ENCODE assay signal across 1 cellular context in genomic region chr11:17268500-17268899, GRCh38.
A peak's percentile ranks its signal among the peaks of the same experiment; 100 is the strongest.
TF ChIP-seq lines count a peak whose summit lies in the region.

No MANE protein-coding gene starts in this region.

TF ChIP-seq in K562, 482 proteins besides CTCF, POLR2A, EP300 and RAD21:
- TF ChIP-seq TCF3 (CRISPR knock-in tag; IDR thresholded peaks at IDR 0.05) (peak; percentile 35; the same call in 1 of the 2 replicates), CBFA2T3 (IDR thresholded peaks at IDR 0.05) (peak; percentile 59), ARID1B (IDR thresholded peaks at IDR 0.05) (peak; percentile 60), ZNF384 (IDR thresholded peaks at IDR 0.05; ENCODE audit: low read depth, low read length) (peak; percentile 71), HDAC2 (IDR thresholded peaks at IDR 0.05) (0 out of 2 replicates have a peak, but pooled peaks have one; percentile 18), DPF2 (IDR thresholded peaks at IDR 0.05) (0 out of 2 replicates have a peak, but pooled peaks have one; percentile 28), SPI1 (IDR thresholded peaks at IDR 0.05; ENCODE audit: borderline replicate concordance, low read depth, low read length) (peak; percentile 49; the same call in 1 of the 2 replicates), SMARCE1 (IDR thresholded peaks at IDR 0.05) (0 out of 2 replicates have a peak, but pooled peaks have one; percentile 33), TAL1 (IDR thresholded peaks at IDR 0.05) (peak; percentile 56), CBFA2T2 (conservative IDR thresholded peaks at IDR 0.05) (0 out of 2 replicates have a peak, but pooled peaks have one; percentile 7), HMBOX1 (IDR thresholded peaks at IDR 0.05) (peak; percentile 60)
